ENCODE assay signal across 8 cellular contexts in genomic region chr9:129783516-129784361, GRCh38. TPM values are rescaled to one million over a fixed set of nuclear protein-coding genes. Genes with fewer than 3 reads are reported as not detected.
A peak's percentile ranks its signal among the peaks of the same experiment; 100 is the strongest.
DNase-seq lines count a peak whose midpoint lies in the region; ATAC-seq and TF ChIP-seq lines count a peak whose summit lies in the region.

No MANE protein-coding gene starts in this region.

- ATAC-seq in Right ventricle myocardium inferior, result peak; percentile 94
- ATAC-seq in HG02885 (IDR thresholded peaks at IDR 0.05; ENCODE audit: poor library complexity, unreplicated experiment), result no peak

- H3K36me3 ChIP-seq in MG63, result no peaks in the 10 kb centered on the region

- H3K27ac Mint-ChIP-seq in activated naive CD4-positive, alpha-beta T cell treated with anti-CD3 and anti-CD28 coated beads, Interleukin-2, amount 10 ng/mL, durations not matched to agents 7 days and 5 days, result no peak overlapping the region
- H3K27ac Mint-ChIP-seq in progenitor cell of endocrine pancreas, result no peak overlapping the region

- no peak overlapping the region for H3K4me3 ChIP-seq in MG63

- DNase-seq in G401 (ENCODE audit: low spot score) (peak; percentile 79), MG63 (peak; percentile 49), SKM-1 (lab: John Stamatoyannopoulos, UW; ENCODE audit: unreplicated experiment) (peak; percentile 67), Right ventricle myocardium inferior (ENCODE audit: missing footprints) (peak; percentile 82), progenitor cell of endocrine pancreas (ENCODE audit: low spot score, unreplicated experiment) (peak; percentile 72), ureter (ENCODE audit: low spot score) (peak; percentile 83)
- DNase-seq in activated naive CD4-positive, alpha-beta T cell treated with anti-CD3 and anti-CD28 coated beads, Interleukin-2, amount 10 ng/mL, durations not matched to agents 7 days and 5 days, result peak; percentile 82

- no peaks in the 10 kb centered on the region for H3K36me3 Mint-ChIP-seq in activated naive CD4-positive, alpha-beta T cell treated with anti-CD3 and anti-CD28 coated beads, Interleukin-2, amount 10 ng/mL, durations not matched to agents 7 days and 5 days
- no peaks in the 10 kb centered on the region for H3K36me3 Mint-ChIP-seq in progenitor cell of endocrine pancreas (ENCODE audit: insufficient read depth)

- no peaks in the 10 kb centered on the region for H3K9me3 ChIP-seq in MG63

- H3K4me1 Mint-ChIP-seq in activated naive CD4-positive, alpha-beta T cell treated with anti-CD3 and anti-CD28 coated beads, Interleukin-2, amount 10 ng/mL, durations not matched to agents 7 days and 5 days, result peaks cover 3% of the 10 kb centered on the region
- no peaks in the 10 kb centered on the region for H3K4me1 Mint-ChIP-seq in progenitor cell of endocrine pancreas (ENCODE audit: low read depth)

- TF ChIP-seq CTCF in progenitor cell of endocrine pancreas (IDR thresholded peaks at IDR 0.05; ENCODE audit: unreplicated experiment), result peak; percentile 90

- no peaks in the 10 kb centered on the region for H3K9me3 Mint-ChIP-seq in activated naive CD4-positive, alpha-beta T cell treated with anti-CD3 and anti-CD28 coated beads, Interleukin-2, amount 10 ng/mL, durations not matched to agents 7 days and 5 days
- no peaks in the 10 kb centered on the region for H3K9me3 Mint-ChIP-seq in progenitor cell of endocrine pancreas (ENCODE audit: low read depth)

- CTCF ChIA-PET in activated naive CD4-positive, alpha-beta T cell treated with anti-CD3 and anti-CD28 coated beads, Interleukin-2, amount 10 ng/mL, durations not matched to agents 7 days and 5 days (lab: Charles Lee), result interaction anchor here (1.0 to 9.1 kb wide), 12 partner anchors 9 to 689 kb away, joined by 3 to 87 read pairs (median 4); partner anchors contain the start of gene ASB6

- H3K4me3 Mint-ChIP-seq in activated naive CD4-positive, alpha-beta T cell treated with anti-CD3 and anti-CD28 coated beads, Interleukin-2, amount 10 ng/mL, durations not matched to agents 7 days and 5 days, result no peak overlapping the region
- no peak overlapping the region for H3K4me3 Mint-ChIP-seq in progenitor cell of endocrine pancreas (ENCODE audit: low read depth)

- H3K27me3 ChIP-seq in MG63, result no peaks in the 10 kb centered on the region

- H3K27me3 Mint-ChIP-seq in activated naive CD4-positive, alpha-beta T cell treated with anti-CD3 and anti-CD28 coated beads, Interleukin-2, amount 10 ng/mL, durations not matched to agents 7 days and 5 days, result peaks cover 59% of the 10 kb centered on the region
- peaks cover 29% of the 10 kb centered on the region for H3K27me3 Mint-ChIP-seq in progenitor cell of endocrine pancreas

- intact Hi-C loops in Right ventricle myocardium inferior (cut with DNase I), result loop anchor here (1.0 to 5.0 kb wide), 4 partner anchors 46 to 651 kb away; partner anchors contain the start of gene ASB6

- in situ Hi-C loops in G401 (cut with HindIII; ENCODE audit: low sequenced_read_pairs), result no loop called here

RNA-seq across cellular contexts. Expression of gene TOR1B, which starts 19.2 kb away (rescaled TPM):
- total RNA-seq in G401 (2014; rRNA removed; shearing (Covaris generic)), result 16.5 and 16.7 TPM in 2 replicates
- 31.8 and 43.6 TPM in 2 replicates for total RNA-seq in MG63 (2014; rRNA removed; shearing (Covaris generic); ENCODE audit: low replicate concordance)
- 10.5 TPM for total RNA-seq in Right ventricle myocardium inferior
- total RNA-seq in progenitor cell of endocrine pancreas, result 14.7 and 19.8 TPM in 2 replicates
- 19.5 TPM for total RNA-seq in ureter

RNA-seq across cellular contexts. Expression of gene PTGES, which starts 30.9 kb away (rescaled TPM):
- 2.5 and 4.8 TPM in 2 replicates for total RNA-seq in G401 (2014; rRNA removed; shearing (Covaris generic))
- 0.23 TPM in 1 of 2 replicates, not detected in the other for total RNA-seq in MG63 (2014; rRNA removed; shearing (Covaris generic); ENCODE audit: low replicate concordance)
- total RNA-seq in Right ventricle myocardium inferior (4.8 TPM), progenitor cell of endocrine pancreas (0.19 TPM in 1 of 2 replicates, not detected in the other), ureter (67.9 TPM)

RNA-seq across cellular contexts. Expression of gene TOR1A, which starts 40.2 kb away (rescaled TPM):
- total RNA-seq in G401 (2014; rRNA removed; shearing (Covaris generic)), result 30.8 and 43.1 TPM in 2 replicates
- 30.1 and 32.1 TPM in 2 replicates for total RNA-seq in MG63 (2014; rRNA removed; shearing (Covaris generic); ENCODE audit: low replicate concordance)
- total RNA-seq in Right ventricle myocardium inferior (12.2 TPM), progenitor cell of endocrine pancreas (33.1 and 39.0 TPM in 2 replicates), ureter (34.1 TPM)

RNA-seq across cellular contexts. Expression of gene C9orf78, which starts 51.3 kb away (rescaled TPM):
- total RNA-seq in G401 (2014; rRNA removed; shearing (Covaris generic)), result 23.4 and 49.4 TPM in 2 replicates
- 48.7 and 116 TPM in 2 replicates for total RNA-seq in MG63 (2014; rRNA removed; shearing (Covaris generic); ENCODE audit: low replicate concordance)
- 32.0 TPM for total RNA-seq in Right ventricle myocardium inferior
- total RNA-seq in progenitor cell of endocrine pancreas, result 30.4 and 30.8 TPM in 2 replicates
- 38.7 TPM for total RNA-seq in ureter

RNA-seq across cellular contexts. Expression of gene USP20, which starts 51.5 kb away (rescaled TPM):
- 27.7 and 34.3 TPM in 2 replicates for total RNA-seq in G401 (2014; rRNA removed; shearing (Covaris generic))
- total RNA-seq in MG63 (2014; rRNA removed; shearing (Covaris generic); ENCODE audit: low replicate concordance), result 6.2 and 10.2 TPM in 2 replicates
- total RNA-seq in Right ventricle myocardium inferior, result 14.0 TPM
- 41.2 and 41.8 TPM in 2 replicates for total RNA-seq in progenitor cell of endocrine pancreas
- total RNA-seq in ureter, result 42.1 TPM

Comparison
In these comparisons a context has a peak if more than half of its experiments do, and no peak if none do; other contexts are left out.
1. RNA of gene PTGES, which starts 30.9 kb away (total RNA-seq): 67.9 TPM in ureter (single experiment); 4.8 TPM in Right ventricle myocardium inferior (single experiment), 2.5 to 4.8 TPM in G401, 0.23 TPM in MG63 and 0.19 TPM in progenitor cell of endocrine pancreas; every median in the first group is over 10 times any median in the second.
2. Peak in every context shown above with its lines, with median percentiles within 50 percentile points of each other: DNase-seq.